ENCODE assay signal across 8 cellular contexts in genomic region chr11:63917685-63918523, GRCh38. TPM values are rescaled to one million over a fixed set of nuclear protein-coding genes. Genes with fewer than 3 reads are reported as not detected.
DNase-seq lines count a peak whose midpoint lies in the region; ATAC-seq and TF ChIP-seq lines count a peak whose summit lies in the region.

No MANE protein-coding gene starts in this region.

- DNase-seq in DND-41 (peak; percentile 82), NCI-H128 (lab: John Stamatoyannopoulos, UW; ENCODE audit: unreplicated experiment) (peak; percentile 78), lower lobe of right lung (no peak), testis (peak; percentile 61)
- DNase-seq in T-helper 2 cell treated with Interferon-gamma antibody and Interleukin-4, amounts not matched to agents 5 μg/mL and 100 μg/mL, for 36 hours (ENCODE audit: low spot score) = no peak

- H3K27ac ChIP-seq in DND-41 (ENCODE audit: low read length) (peak overlapping the region; percentile 55; the same call in 1 of the 2 replicates), duodenal mucosa (ENCODE audit: low read depth, low read length) (peak overlapping the region; percentile 62), lower lobe of right lung (peak overlapping the region; percentile 28), testis (peak overlapping the region; percentile 13 to 54)

- TF ChIP-seq POLR2A in testis (IDR thresholded peaks at IDR 0.05) = no peak

- H3K4me1 Mint-ChIP-seq in T-helper 2 cell treated with Interferon-gamma antibody and Interleukin-4, amounts not matched to agents 5 μg/mL and 100 μg/mL, for 36 hours (ENCODE audit: low read depth) = peaks cover 8% of the 10 kb centered on the region

- H3K4me2 ChIP-seq in DND-41 (ENCODE audit: insufficient read depth, low read length) = peak overlapping the region; percentile 99

- peak overlapping the region; percentile 65 for H3K9ac ChIP-seq in DND-41 (ENCODE audit: low read depth, low read length)
- peak overlapping the region; percentile 56 to 72 for H3K9ac ChIP-seq in duodenal mucosa (ENCODE audit: low read depth in 1 of 2, low read length in 2 of 2)

- no peaks in the 10 kb centered on the region for H3K79me2 ChIP-seq in DND-41 (ENCODE audit: insufficient read depth, low read length)

- 4 to 8% methylated on average over 5 to 39 of the region's 50 CpGs for WGBS in testis, 2 donors

- H3K27ac Mint-ChIP-seq in T-helper 2 cell treated with Interferon-gamma antibody and Interleukin-4, amounts not matched to agents 5 μg/mL and 100 μg/mL, for 36 hours = no peak overlapping the region

- no peaks in the 10 kb centered on the region for H3K36me3 Mint-ChIP-seq in T-helper 2 cell treated with Interferon-gamma antibody and Interleukin-4, amounts not matched to agents 5 μg/mL and 100 μg/mL, for 36 hours (ENCODE audit: low read depth)

- H2AFZ ChIP-seq in DND-41 (ENCODE audit: low read depth, low read length) = peak overlapping the region; percentile 78

- intact Hi-C loops in lower lobe of right lung (cut with DNase I) (no loop called here), testis (cut with DNase I; ENCODE audit: low total_unique reads) (no loop called here)

- peak overlapping the region; percentile 60 for H3K4me3 Mint-ChIP-seq in T-helper 2 cell treated with Interferon-gamma antibody and Interleukin-4, amounts not matched to agents 5 μg/mL and 100 μg/mL, for 36 hours

- H3K9me3 ChIP-seq in DND-41 (ENCODE audit: insufficient read depth, low read length, severe bottlenecking) (no peaks in the 10 kb centered on the region), duodenal mucosa (ENCODE audit: control insufficient read depth in 1 of 2, low read length in 2 of 2) (no peaks in the 10 kb centered on the region), lower lobe of right lung (no peaks in the 10 kb centered on the region), testis (no peaks in the 10 kb centered on the region)

- H3K4me3 ChIP-seq in DND-41 (ENCODE audit: low read depth in 1 of 2, low read length in 2 of 2) (peak overlapping the region; percentile 47 to 71), duodenal mucosa (ENCODE audit: low read depth in 1 of 2, low read length in 2 of 2) (peak overlapping the region; percentile 62 to 66), lower lobe of right lung (peak overlapping the region; percentile 61), testis (peak overlapping the region in 1 of 2 donors; percentile 49)

- peaks cover 25% of the 10 kb centered on the region for H3K4me1 ChIP-seq in DND-41 (ENCODE audit: insufficient read depth, low read length)
- peaks cover 37 to 53% of the 10 kb centered on the region in 2 donors for H3K4me1 ChIP-seq in duodenal mucosa (ENCODE audit: control insufficient read depth in 1 of 2, insufficient read depth in 2 of 2, low read length in 2 of 2)
- H3K4me1 ChIP-seq in lower lobe of right lung = peaks cover 48% of the 10 kb centered on the region
- H3K4me1 ChIP-seq in testis = peaks cover 49% of the 10 kb centered on the region

- TF ChIP-seq CTCF in DND-41 (IDR thresholded peaks at IDR 0.05; ENCODE audit: borderline replicate concordance, extremely low read depth, low read length, poor library complexity, severe bottlenecking) = no peak
- no peak for TF ChIP-seq CTCF in lower lobe of right lung (IDR thresholded peaks at IDR 0.05)
- no peak for TF ChIP-seq CTCF in testis (IDR thresholded peaks at IDR 0.05)

- H3K27me3 Mint-ChIP-seq in T-helper 2 cell treated with Interferon-gamma antibody and Interleukin-4, amounts not matched to agents 5 μg/mL and 100 μg/mL, for 36 hours (ENCODE audit: low read depth) = peaks cover 27% of the 10 kb centered on the region

- no peaks in the 10 kb centered on the region for H3K36me3 ChIP-seq in DND-41 (ENCODE audit: insufficient read depth, low read length)
- H3K36me3 ChIP-seq in duodenal mucosa (ENCODE audit: control insufficient read depth in 1 of 2, insufficient read depth in 2 of 2, low read length in 2 of 2) = no peaks in the 10 kb centered on the region
- no peaks in the 10 kb centered on the region for H3K36me3 ChIP-seq in lower lobe of right lung
- H3K36me3 ChIP-seq in testis (ENCODE audit: low read depth, missing control alignments) = no peaks in the 10 kb centered on the region

- H3K27me3 ChIP-seq in DND-41 (ENCODE audit: insufficient read depth, low read length, poor library complexity) = peaks cover 3% of the 10 kb centered on the region
- H3K27me3 ChIP-seq in duodenal mucosa (ENCODE audit: control insufficient read depth in 1 of 2, insufficient read depth in 2 of 2, low read length in 2 of 2) = no peaks in the 10 kb centered on the region
- H3K27me3 ChIP-seq in lower lobe of right lung (ENCODE audit: low read depth) = no peaks in the 10 kb centered on the region
- H3K27me3 ChIP-seq in testis = no peaks in the 10 kb centered on the region

- H3K9me3 Mint-ChIP-seq in T-helper 2 cell treated with Interferon-gamma antibody and Interleukin-4, amounts not matched to agents 5 μg/mL and 100 μg/mL, for 36 hours = no peaks in the 10 kb centered on the region

- 0 out of 2 replicates have a peak, but pooled peaks cover 4% of the 10 kb centered on the region for H4K20me1 ChIP-seq in DND-41 (ENCODE audit: insufficient read depth, low read length)

- peak; percentile 56 for ATAC-seq in DND-41 (ENCODE audit: insufficient read depth, low read depth)
- peak; percentile 20 to 39 for ATAC-seq in lower lobe of right lung
- ATAC-seq in HG03520 (IDR thresholded peaks at IDR 0.05; ENCODE audit: unreplicated experiment) = no peak
- no peak for ATAC-seq in GM21526 (IDR thresholded peaks at IDR 0.05; ENCODE audit: low FRiP score, unreplicated experiment)

RNA-seq across cellular contexts. Expression of gene RCOR2, which starts 0.9 kb away (rescaled TPM):
- total RNA-seq in lower lobe of right lung = 0.18 TPM
- total RNA-seq in testis = 1 to 10 TPM; 3.9 to 6.3 TPM
- 7.9 TPM for polyA plus RNA-seq in testis (ENCODE audit: insufficient read depth, low read depth, low replicate concordance)

RNA-seq across cellular contexts. Expression of gene NAA40, which starts 20.9 kb away (rescaled TPM):
- total RNA-seq in lower lobe of right lung (20.4 TPM), testis (10 to 100 TPM; 44.8 to 57.5 TPM)
- 49.7 TPM for polyA plus RNA-seq in testis (ENCODE audit: insufficient read depth, low read depth, low replicate concordance)

RNA-seq across cellular contexts. Expression of gene COX8A, which starts 56.5 kb away (rescaled TPM):
- total RNA-seq in lower lobe of right lung (212 TPM), testis (100 to 1,000 TPM; 438 to 536 TPM)
- polyA plus RNA-seq in testis (ENCODE audit: insufficient read depth, low read depth, low replicate concordance) = 212 TPM

Comparison
In these comparisons a context has a peak if more than half of its experiments do, and no peak if none do; other contexts are left out.
1. ATAC-seq: peak in DND-41 (single experiment) and lower lobe of right lung (2 of 2); none in HG03520 (single experiment) and GM21526 (single experiment).
2. DNase-seq: peak in DND-41 (single experiment), NCI-H128 (single experiment) and testis (single experiment); none in T-helper 2 cell treated with Interferon-gamma antibody and Interleukin-4, amounts not matched to agents 5 μg/mL and 100 μg/mL, for 36 hours (single experiment) and lower lobe of right lung (single experiment).
3. Peak in every context shown above with its lines, with median percentiles within 50 percentile points of each other: H3K27ac ChIP-seq.